1 cellular context compared by ENCODE assay signal in genomic region chr9:94872921-94873511, GRCh38.
TF ChIP-seq lines count a peak whose summit lies in the region.

No MANE protein-coding gene starts in this region.

TF ChIP-seq in SK-N-SH, 30 proteins besides CTCF, POLR2A, EP300 and RAD21 (continued from another document):
- TF ChIP-seq PBX3 (IDR thresholded peaks at IDR 0.05) (peak; percentile 87), ZBTB33 (IDR thresholded peaks at IDR 0.05; ENCODE audit: borderline replicate concordance, low read depth) (0 out of 2 replicates have a peak, but pooled peaks have one; percentile 35), USF2 (IDR thresholded peaks at IDR 0.05; ENCODE audit: borderline replicate concordance, low read depth, low read length) (no peak), TAF1 (IDR thresholded peaks at IDR 0.05; ENCODE audit: borderline replicate concordance, low read depth, low read length) (peak; percentile 26; the same call in 1 of the 2 replicates), GATA2 (CRISPR knock-in tag; IDR thresholded peaks at IDR 0.05) (peak; percentile 30; the same call in 1 of the 2 replicates), YY1 (IDR thresholded peaks at IDR 0.05; ENCODE audit: low read depth) (no peak), FOSL2 (IDR thresholded peaks at IDR 0.05; ENCODE audit: borderline replicate concordance, low read depth) (peak; percentile 74), REST (IDR thresholded peaks at IDR 0.05; ENCODE audit: low read depth, low read length) (no peak), NRF1 (IDR thresholded peaks at IDR 0.05; ENCODE audit: low read depth, low read length) (no peak), IRF3 (IDR thresholded peaks at IDR 0.05; ENCODE audit: low read depth, low read length) (no peak), JUND (IDR thresholded peaks at IDR 0.05) (peak; percentile 71), GABPA (IDR thresholded peaks at IDR 0.05; ENCODE audit: low read depth) (no peak; the same call in 1 of the 2 replicates), RFX5 (IDR thresholded peaks at IDR 0.05; ENCODE audit: low read length) (no peak), SMC3 (IDR thresholded peaks at IDR 0.05; ENCODE audit: low read depth, low read length) (no peak), NFIC (IDR thresholded peaks at IDR 0.05; ENCODE audit: borderline replicate concordance) (peak; percentile 76), MEF2A (IDR thresholded peaks at IDR 0.05; ENCODE audit: borderline replicate concordance, low read depth) (peak; percentile 56; the same call in 1 of the 2 replicates), POLR2AphosphoS5 (IDR thresholded peaks at IDR 0.05; ENCODE audit: low read depth, low read length) (peak; percentile 77; the same call in 1 of the 2 replicates), SIN3A (IDR thresholded peaks at IDR 0.05; ENCODE audit: borderline replicate concordance, low read depth, low read length) (no peak)
